25 cellular contexts compared by ENCODE assay signal in the genomic region with DNA sequence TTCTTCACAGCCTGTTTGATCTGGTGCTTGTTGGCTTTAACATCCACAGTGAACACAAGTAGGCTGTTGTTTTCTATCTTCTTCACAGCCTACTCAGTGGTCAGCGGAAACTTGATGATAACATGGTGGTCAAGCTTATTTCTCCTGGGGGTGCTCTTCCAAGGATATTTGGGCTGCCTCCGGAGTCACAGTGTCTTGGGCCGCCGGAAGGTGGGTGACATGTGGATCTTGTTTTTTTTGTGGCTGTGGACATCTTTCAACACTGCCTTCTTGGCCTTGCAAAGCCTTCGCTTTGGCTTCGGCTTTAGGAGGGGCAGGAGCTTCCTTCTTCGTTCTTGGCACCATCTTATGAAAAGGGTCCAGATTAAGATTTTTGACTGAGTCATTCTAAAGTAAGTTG. TPM values are rescaled to one million over a fixed set of nuclear protein-coding genes. Genes with fewer than 3 reads are reported as not detected.
DNase-seq lines count a peak whose midpoint lies in the region; ATAC-seq and TF ChIP-seq lines count a peak whose summit lies in the region.
"Had no signal": no experiment of that assay in that cellular context is flagged by ENCODE, and none has a peak within 500 bp of the region (broad histone marks: within the 10 kb centered on the region; RNA-seq: fewer than 3 reads in every experiment).

No MANE protein-coding gene starts in this region.

- H3K27me3 Mint-ChIP-seq in activated CD4-positive, alpha-beta T cell treated with anti-CD3 and anti-CD28 coated beads for 36 hours: no peaks in the 10 kb centered on the region
- no peaks in the 10 kb centered on the region for H3K27me3 Mint-ChIP-seq in CD4-positive, alpha-beta T cell
- no peaks in the 10 kb centered on the region for H3K27me3 Mint-ChIP-seq in activated T-helper 1 cell treated with anti-CD3 and anti-CD28 coated beads, Interleukin-12 subunit alpha, Interleukin-12 subunit beta, Interleukin-2, Interleukin-4 antibody, amounts not matched to agents 30 ng/mL and 10 ng/mL and 1 ng/mL, durations not matched to agents 14 hours and 24 hours and 36 hours (ENCODE audit: insufficient read depth)
- H3K27me3 Mint-ChIP-seq in naive B cell: no peaks in the 10 kb centered on the region

- H3K4me1 Mint-ChIP-seq in activated CD4-positive, alpha-beta T cell treated with anti-CD3 and anti-CD28 coated beads for 36 hours: peaks cover 62% of the 10 kb centered on the region
- H3K4me1 Mint-ChIP-seq in CD4-positive, alpha-beta T cell (ENCODE audit: low read depth): peaks cover 91% of the 10 kb centered on the region
- H3K4me1 Mint-ChIP-seq in activated T-helper 1 cell treated with anti-CD3 and anti-CD28 coated beads, Interleukin-12 subunit alpha, Interleukin-12 subunit beta, Interleukin-2, Interleukin-4 antibody, amounts not matched to agents 30 ng/mL and 10 ng/mL and 1 ng/mL, durations not matched to agents 14 hours and 24 hours and 36 hours (ENCODE audit: low read depth): peaks cover 48% of the 10 kb centered on the region
- peaks cover 58 to 70% (median 66%) of the 10 kb centered on the region in 3 donors for H3K4me1 Mint-ChIP-seq in naive B cell
- H3K4me1 Mint-ChIP-seq: nephron progenitor cell had no signal

- no peaks in the 10 kb centered on the region for H3K27me3 ChIP-seq in CD4-positive, alpha-beta T cell (ENCODE audit: control insufficient read depth, insufficient read depth, low read length)
- H3K27me3 ChIP-seq: right lobe of liver had no signal

- CTCF ChIA-PET in activated CD4-positive, alpha-beta T cell treated with anti-CD3 and anti-CD28 coated beads for 36 hours (lab: Charles Lee): interaction anchor here (0.7 to 2.7 kb wide), 10 partner anchors 10 to 108 kb away, joined by 3 to 32 read pairs (median 4); no protein-coding TSS in a partner anchor
- CTCF ChIA-PET in CD4-positive, alpha-beta T cell (lab: Charles Lee): interaction anchor here (0.8 to 1.6 kb wide), 2 partner anchors 11 to 18 kb away, joined by 3 to 4 read pairs; no protein-coding TSS in a partner anchor

- H3K27ac Mint-ChIP-seq in activated CD4-positive, alpha-beta T cell treated with anti-CD3 and anti-CD28 coated beads for 36 hours: peak overlapping the region; percentile 76
- H3K27ac Mint-ChIP-seq in CD4-positive, alpha-beta T cell: peak overlapping the region; percentile 95
- H3K27ac Mint-ChIP-seq in activated T-helper 1 cell treated with anti-CD3 and anti-CD28 coated beads, Interleukin-12 subunit alpha, Interleukin-12 subunit beta, Interleukin-2, Interleukin-4 antibody, amounts not matched to agents 30 ng/mL and 10 ng/mL and 1 ng/mL, durations not matched to agents 14 hours and 24 hours and 36 hours: no peak overlapping the region
- H3K27ac Mint-ChIP-seq in naive B cell: peak overlapping the region in 3 of 6 donors; percentile 78 to 98 (median 78)
- H3K27ac Mint-ChIP-seq: nephron progenitor cell had no signal

- no peak for ATAC-seq in activated CD4-positive, alpha-beta T cell treated with anti-CD3 and anti-CD28 coated beads for 36 hours
- no peak for ATAC-seq in CD4-positive, alpha-beta T cell (ENCODE audit: poor library complexity)
- ATAC-seq in naive B cell (ENCODE audit: low read depth in 2 of 2): no peak
- ATAC-seq: A549, left colon, right lobe of liver had no signal

- peak overlapping the region; percentile 41 for H3K4me3 Mint-ChIP-seq in activated CD4-positive, alpha-beta T cell treated with anti-CD3 and anti-CD28 coated beads for 36 hours
- H3K4me3 Mint-ChIP-seq in CD4-positive, alpha-beta T cell: peak overlapping the region; percentile 97
- H3K4me3 Mint-ChIP-seq in activated T-helper 1 cell treated with anti-CD3 and anti-CD28 coated beads, Interleukin-12 subunit alpha, Interleukin-12 subunit beta, Interleukin-2, Interleukin-4 antibody, amounts not matched to agents 30 ng/mL and 10 ng/mL and 1 ng/mL, durations not matched to agents 14 hours and 24 hours and 36 hours: peak overlapping the region; percentile 96
- H3K4me3 Mint-ChIP-seq in naive B cell: peak overlapping the region in 6 of 8 donors; percentile 6 to 91 (median 52)
- H3K4me3 Mint-ChIP-seq: nephron progenitor cell had no signal

- H3K36me3 Mint-ChIP-seq in activated CD4-positive, alpha-beta T cell treated with anti-CD3 and anti-CD28 coated beads for 36 hours (ENCODE audit: low read depth): peaks cover 49% of the 10 kb centered on the region
- peaks cover 71% of the 10 kb centered on the region for H3K36me3 Mint-ChIP-seq in CD4-positive, alpha-beta T cell (ENCODE audit: low read depth)
- H3K36me3 Mint-ChIP-seq in activated T-helper 1 cell treated with anti-CD3 and anti-CD28 coated beads, Interleukin-12 subunit alpha, Interleukin-12 subunit beta, Interleukin-2, Interleukin-4 antibody, amounts not matched to agents 30 ng/mL and 10 ng/mL and 1 ng/mL, durations not matched to agents 14 hours and 24 hours and 36 hours (ENCODE audit: low read depth): peaks cover 45% of the 10 kb centered on the region
- H3K36me3 Mint-ChIP-seq in naive B cell: peaks cover 13 to 22% of the 10 kb centered on the region in 2 donors

- POLR2A ChIA-PET in activated CD4-positive, alpha-beta T cell treated with anti-CD3 and anti-CD28 coated beads for 36 hours (lab: Charles Lee): no interaction called here
- POLR2A ChIA-PET in CD4-positive, alpha-beta T cell (lab: Charles Lee): interaction anchor here (0.6 to 4.5 kb wide), 4 partner anchors 11 to 238 kb away, joined by 3 to 44 read pairs (median 18); no protein-coding TSS in a partner anchor

- TF ChIP-seq POLR2A in erythroblast (IDR thresholded peaks at IDR 0.05; ENCODE audit: low read length): no peak

- intact Hi-C loops in activated CD4-positive, alpha-beta T cell treated with anti-CD3 and anti-CD28 coated beads for 36 hours (cut with DNase I, micrococcal nuclease): no loop called here
- intact Hi-C loops in CD4-positive, alpha-beta T cell (cut with DNase I, micrococcal nuclease): loop anchor here in 1 of 2 experiments (10.0 kb wide), 1 partner anchor 238 kb away; no protein-coding TSS in a partner anchor
- intact Hi-C loops in activated T-helper 1 cell treated with anti-CD3 and anti-CD28 coated beads, Interleukin-12 subunit alpha, Interleukin-12 subunit beta, Interleukin-2, Interleukin-4 antibody, amounts not matched to agents 30 ng/mL and 10 ng/mL and 1 ng/mL, durations not matched to agents 14 hours and 24 hours and 36 hours (cut with micrococcal nuclease): no loop called here

- H3K9me3 Mint-ChIP-seq in activated CD4-positive, alpha-beta T cell treated with anti-CD3 and anti-CD28 coated beads for 36 hours (ENCODE audit: low read depth): no peaks in the 10 kb centered on the region
- no peaks in the 10 kb centered on the region for H3K9me3 Mint-ChIP-seq in CD4-positive, alpha-beta T cell
- no peaks in the 10 kb centered on the region for H3K9me3 Mint-ChIP-seq in activated T-helper 1 cell treated with anti-CD3 and anti-CD28 coated beads, Interleukin-12 subunit alpha, Interleukin-12 subunit beta, Interleukin-2, Interleukin-4 antibody, amounts not matched to agents 30 ng/mL and 10 ng/mL and 1 ng/mL, durations not matched to agents 14 hours and 24 hours and 36 hours
- H3K9me3 Mint-ChIP-seq in naive B cell: no peaks in the 10 kb centered on the region

- no peak overlapping the region for H3K27ac ChIP-seq in CD4-positive, alpha-beta T cell (ENCODE audit: low read depth, low read length)
- H3K27ac ChIP-seq: A549, right lobe of liver had no signal

- H3K9me3 ChIP-seq in CD4-positive, alpha-beta T cell (ENCODE audit: control insufficient read depth, low read length): no peaks in the 10 kb centered on the region
- H3K9me3 ChIP-seq: A549, right lobe of liver had no signal

- TF ChIP-seq CTCF in CD4-positive, alpha-beta T cell (IDR thresholded peaks at IDR 0.05): no peak

- no peak for DNase-seq in activated CD4-positive, alpha-beta T cell treated with anti-CD3 and anti-CD28 coated beads for 36 hours
- no peak for DNase-seq in activated CD4-positive, alpha-beta T cell treated with anti-CD3 and anti-CD28 coated beads for 4 hours
- DNase-seq in CD4-positive, alpha-beta T cell: no peak
- no peak for DNase-seq in activated T-helper 1 cell treated with anti-CD3 and anti-CD28 coated beads, Interleukin-12 subunit alpha, Interleukin-12 subunit beta, Interleukin-2, Interleukin-4 antibody, amounts not matched to agents 30 ng/mL and 10 ng/mL and 1 ng/mL, durations not matched to agents 14 hours and 24 hours and 36 hours (ENCODE audit: low spot score)
- DNase-seq in naive B cell: no peak
- DNase-seq in stimulated activated CD4-positive, alpha-beta T cell treated with anti-CD3 and anti-CD28 coated beads, Interleukin-15, amount 100 ng/mL, for 24 hours: no peak
- no peak for DNase-seq in NCI-H226
- DNase-seq in erythroblast (lab: John Stamatoyannopoulos, UW): no peak
- DNase-seq: activated CD4-positive, alpha-beta T cell treated with anti-CD3 and anti-CD28 coated beads, Interleukin-2, amount 50 U/mL, for 48 hours; activated effector memory CD4-positive, alpha-beta T cell treated with Interleukin-2 at 50 U/mL for 16 hours; anterior cingulate cortex; left colon; NCI-H1105; NCI-H2029 treated with DMSO at 0.1 percent for 48 hours; NCI-H345; nephron progenitor cell; right lobe of liver; substantia nigra had no signal

RNA-seq across cellular contexts. Expression of a gene that starts 3.6 kb away (rescaled TPM):
- 100 to 1,000 TPM; 216 to 229 TPM for total RNA-seq in activated CD4-positive, alpha-beta T cell treated with anti-CD3 and anti-CD28 coated beads for 36 hours
- total RNA-seq in CD4-positive, alpha-beta T cell: 100 to 1,000 TPM; 560 TPM
- 293 and 314 TPM in 2 replicates for total RNA-seq in activated T-helper 1 cell treated with anti-CD3 and anti-CD28 coated beads, Interleukin-12 subunit alpha, Interleukin-12 subunit beta, Interleukin-2, Interleukin-4 antibody, amounts not matched to agents 30 ng/mL and 10 ng/mL and 1 ng/mL, durations not matched to agents 14 hours and 24 hours and 36 hours
- 100 to 1,000 TPM; 212 to 354 (median 251) TPM for polyA plus RNA-seq in naive B cell (ENCODE audit: low read depth in 6 of 6)

RNA-seq across cellular contexts. Expression of a gene that starts 45.8 kb away (rescaled TPM):
- not detected for total RNA-seq in activated CD4-positive, alpha-beta T cell treated with anti-CD3 and anti-CD28 coated beads for 36 hours
- not detected for total RNA-seq in CD4-positive, alpha-beta T cell
- total RNA-seq in activated T-helper 1 cell treated with anti-CD3 and anti-CD28 coated beads, Interleukin-12 subunit alpha, Interleukin-12 subunit beta, Interleukin-2, Interleukin-4 antibody, amounts not matched to agents 30 ng/mL and 10 ng/mL and 1 ng/mL, durations not matched to agents 14 hours and 24 hours and 36 hours: 2.4 and 2.7 TPM in 2 replicates
- 1 to 10 TPM in 3 of 6 donors, not detected in 3; 1.8 to 3.1 (median 2.5) TPM for polyA plus RNA-seq in naive B cell (ENCODE audit: low read depth in 6 of 6)
- total RNA-seq: cardiac septum, endothelial cell of umbilical vein, H4, left colon, mesenteric fat pad, OCI-LY7, urinary bladder had no signal
- polyA plus RNA-seq: urinary bladder had no signal

Comparison
In these comparisons a context has a peak if more than half of its experiments do, and no peak if none do; other contexts are left out.
1. H3K4me3 Mint-ChIP-seq: peak in every context shown above with its lines; median percentile 97 in CD4-positive, alpha-beta T cell; 96 in activated T-helper 1 cell treated with anti-CD3 and anti-CD28 coated beads, Interleukin-12 subunit alpha, Interleukin-12 subunit beta, Interleukin-2, Interleukin-4 antibody, amounts not matched to agents 30 ng/mL and 10 ng/mL and 1 ng/mL, durations not matched to agents 14 hours and 24 hours and 36 hours; 52 in naive B cell; 41 in activated CD4-positive, alpha-beta T cell treated with anti-CD3 and anti-CD28 coated beads for 36 hours.